Comparison of ENCODE assay signal across 1 cellular context in genomic region chr19:36003284-36003683, GRCh38.
TF ChIP-seq lines count a peak whose summit lies in the region.

No MANE protein-coding gene starts in this region.

TF ChIP-seq in HepG2, 621 proteins besides CTCF, POLR2A, EP300 and RAD21:
- 0 out of 2 replicates have a peak, but pooled peaks have one; percentile 24 for TF ChIP-seq RBFOX2 (IDR thresholded peaks at IDR 0.05; ENCODE audit: low read depth, low read length)
- TF ChIP-seq GABPB1 (CRISPR knock-in tag; IDR thresholded peaks at IDR 0.05): no peak
